Comparison of ENCODE assay signal across 11 cellular contexts in the genomic region with DNA sequence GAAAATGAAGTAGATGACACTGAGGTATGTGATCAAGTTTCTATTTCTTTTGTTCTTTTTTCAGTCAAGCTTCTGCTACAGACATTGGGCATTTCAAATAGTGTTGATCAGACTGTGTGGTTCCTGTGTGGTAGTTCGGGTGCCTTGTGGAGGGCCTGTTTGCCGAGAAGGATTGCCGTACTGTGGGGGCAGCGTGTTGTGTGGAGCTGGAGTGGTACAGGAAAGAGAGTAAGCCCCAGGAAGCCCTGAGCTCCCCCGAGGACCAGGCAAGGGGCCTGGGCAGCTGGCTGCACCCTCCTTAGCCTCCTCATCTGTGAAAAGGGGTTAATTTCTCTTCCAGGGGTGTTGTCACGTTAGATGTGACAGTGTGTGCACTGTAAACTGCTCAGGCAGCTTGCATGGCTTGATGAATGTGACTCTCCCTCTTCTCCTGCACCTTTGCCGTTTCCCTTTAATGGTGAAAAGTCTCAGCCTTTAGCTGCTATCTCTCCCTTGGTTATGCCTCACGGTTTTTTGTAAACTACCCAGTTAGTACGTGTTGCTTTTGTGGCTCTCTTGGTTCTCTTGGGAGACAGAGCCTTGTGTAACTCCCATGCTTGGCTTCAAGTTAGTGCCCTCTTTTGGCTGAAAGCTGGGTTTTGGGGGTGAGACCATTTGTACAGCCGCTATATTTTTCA. TPM values are rescaled to one million over a fixed set of nuclear protein-coding genes. Genes with fewer than 3 reads are reported as not detected.
A peak's percentile ranks its signal among the peaks of the same experiment; 100 is the strongest.
DNase-seq lines count a peak whose midpoint lies in the region; ATAC-seq, FAIRE-seq and TF ChIP-seq lines count a peak whose summit lies in the region.
"Had no signal": no experiment of that assay in that cellular context is flagged by ENCODE, and none has a peak within 500 bp of the region (broad histone marks: within the 10 kb centered on the region; RNA-seq: fewer than 3 reads in every experiment).

No MANE protein-coding gene starts in this region.

- WGBS in GM12878 (ENCODE audit: insufficient coverage, insufficient replicate concordance, low lambda C conversion rate, missing lambda C conversion rate): 90% methylated on average over 10 of the region's 10 CpGs
- WGBS in mesendoderm (ENCODE audit: extremely low coverage, insufficient coverage, low lambda C conversion rate): no CpG with 5 or more reads among the region's 10 CpGs

- TF ChIP-seq CTCF in A673 (conservative IDR thresholded peaks at IDR 0.05; ENCODE audit: low read depth, low read length): no peak
- no peak; a peak in 1 of 6 replicates for TF ChIP-seq CTCF in GM12878 (IDR thresholded peaks at IDR 0.05 in 2 of 3, conservative IDR thresholded peaks at IDR 0.05 in 1 of 3; ENCODE audit: control insufficient read depth in 2 of 3, extremely low read depth in 1 of 3, insufficient read depth in 1 of 3, low read depth in 3 of 3, low read length in 3 of 3)
- 0 out of 4 replicates have a peak, but pooled peaks of 1 of the 2 experiments have one; percentile 10 for TF ChIP-seq CTCF in GM23338 (conservative IDR thresholded peaks at IDR 0.05; ENCODE audit: low read depth in 2 of 2)

- H3K79me1 ChIP-seq in mesendoderm (ENCODE audit: low read length): peaks cover 27% of the 10 kb centered on the region

- no peak overlapping the region for H3K18ac ChIP-seq in mesendoderm (ENCODE audit: low read length)

- H3K27ac ChIP-seq in A673 (ENCODE audit: low read depth, low read length, poor library complexity, severe bottlenecking) (peak overlapping the region; percentile 33), GM12878 (ENCODE audit: control insufficient read depth, insufficient read depth) (no peak overlapping the region), mesendoderm (ENCODE audit: low read depth, low read length) (no peak overlapping the region), GM23338 (ENCODE audit: low read depth) (no peak overlapping the region)
- H3K27ac ChIP-seq: WERI-Rb-1 had no signal

- H3K9me2 ChIP-seq in GM23338 (ENCODE audit: insufficient read depth): no peaks in the 10 kb centered on the region

- no peaks in the 10 kb centered on the region for H3K9me3 Mint-ChIP-seq in GM23338

- SMC1A ChIA-PET in GM12878 (lab: Charles Lee; ENCODE audit: uncharacterized antibody, unreplicated experiment): interaction anchor here (0.7 kb wide), 1 partner anchor 20 kb away, joined by 3 read pairs; no protein-coding TSS in a partner anchor

- no peak overlapping the region for H3K4me3 Mint-ChIP-seq in GM23338

- H3K4me1 ChIP-seq in A673 (ENCODE audit: insufficient read depth, low read length, poor library complexity, severe bottlenecking) (peaks cover 28% of the 10 kb centered on the region), GM12878 (ENCODE audit: control insufficient read depth, insufficient read depth, low read length) (peaks cover 14% of the 10 kb centered on the region), mesendoderm (ENCODE audit: control insufficient read depth, low read depth, low read length) (peaks cover 15% of the 10 kb centered on the region), GM23338 (ENCODE audit: insufficient read depth) (peaks cover 26% of the 10 kb centered on the region)

- no peak overlapping the region for H4K8ac ChIP-seq in mesendoderm (ENCODE audit: low read depth, low read length)

- no peak overlapping the region for H3K4ac ChIP-seq in mesendoderm (ENCODE audit: low read depth, low read length)

- H3K4me2 ChIP-seq in GM12878 (ENCODE audit: control insufficient read depth, insufficient read depth): peak overlapping the region; percentile 66
- H3K4me2 ChIP-seq in mesendoderm (ENCODE audit: low read length): no peak overlapping the region
- H3K4me2 ChIP-seq in GM23338: no peak overlapping the region

- FAIRE-seq in GM12878 (lab: Jason Lieb, UNC): no peak

- intact Hi-C loops in A673 (cut with micrococcal nuclease; ENCODE audit: unreplicated experiment): no loop called here
- intact Hi-C loops in GM12878 (cut with micrococcal nuclease; ENCODE audit: unreplicated experiment): no loop called here

- peaks cover 66% of the 10 kb centered on the region for H3K36me3 Mint-ChIP-seq in GM23338 (ENCODE audit: low read depth)

- H3K27me3 Mint-ChIP-seq in GM23338 (ENCODE audit: insufficient read depth, low read depth, poor library complexity): peaks cover 9% of the 10 kb centered on the region

- peaks cover 38% of the 10 kb centered on the region for H3K4me1 Mint-ChIP-seq in GM23338

- H3K4me3 ChIP-seq in A673 (ENCODE audit: low read depth, low read length, poor library complexity, severe bottlenecking): no peak overlapping the region
- H3K4me3 ChIP-seq in GM12878: peak overlapping the region; percentile 42; the same call in 1 of the 2 replicates
- H3K4me3 ChIP-seq in mesendoderm (ENCODE audit: low read length): no peak overlapping the region
- H3K4me3 ChIP-seq in GM23338: no peak overlapping the region

- TF ChIP-seq POLR2A in GM12878 (IDR thresholded peaks at IDR 0.05; ENCODE audit: low read depth, low read length): no peak

- no peak overlapping the region for H4K5ac ChIP-seq in mesendoderm (ENCODE audit: low read length)

- RAD21 ChIA-PET in GM12878 (lab: Charles Lee; ENCODE audit: unreplicated experiment): no interaction called here

- H2AFZ ChIP-seq in GM12878 (ENCODE audit: control insufficient read depth, low read depth, low read length) (no peak overlapping the region), GM23338 (no peak overlapping the region)

- H3K27me3 ChIP-seq in A673 (replicated peaks; ENCODE audit: insufficient read depth, low read depth, low read length, poor library complexity): no peaks in the 10 kb centered on the region
- H3K27me3 ChIP-seq in GM12878 (replicated peaks in 1 of 2; ENCODE audit: control insufficient read depth in 2 of 2, insufficient read depth in 2 of 2, low read length in 1 of 2): no peaks in the 10 kb centered on the region
- no peaks in the 10 kb centered on the region for H3K27me3 ChIP-seq in mesendoderm (ENCODE audit: insufficient read depth, low read length, poor library complexity)
- peaks cover 1% of the 10 kb centered on the region for H3K27me3 ChIP-seq in GM23338 (ENCODE audit: insufficient read depth)

- no peak overlapping the region for H3K27ac Mint-ChIP-seq in GM23338

- 0 out of 2 replicates have a peak, but pooled peaks cover 8% of the 10 kb centered on the region for H3F3A ChIP-seq in GM23338 (replicated peaks; ENCODE audit: low read depth)

- H3K9ac ChIP-seq in GM12878 (ENCODE audit: control insufficient read depth, insufficient read depth, low read length) (peak overlapping the region; percentile 20; the same call in 1 of the 2 replicates), mesendoderm (ENCODE audit: low read length) (no peak overlapping the region)

- H3K56ac ChIP-seq in mesendoderm (ENCODE audit: low read length): peak overlapping the region; percentile 2

- in situ Hi-C loops in G401 (cut with HindIII; ENCODE audit: low sequenced_read_pairs) (no loop called here), GM12878 (cut with MboI) (no loop called here)

- H2BK5ac ChIP-seq in mesendoderm (ENCODE audit: low read length): no peak overlapping the region

- BruUV-seq in A673 (replicated peaks; lab: Mats Ljungman, UMichigan) (no TSS peak), GM12878 (replicated peaks; lab: Mats Ljungman, UMichigan) (no TSS peak)

- no peak overlapping the region for H2BK15ac ChIP-seq in mesendoderm (replicated peaks; ENCODE audit: low read depth)

- no peak overlapping the region for H2BK120ac ChIP-seq in mesendoderm (ENCODE audit: low read depth, low read length)

- no peaks in the 10 kb centered on the region for H4K20me1 ChIP-seq in GM12878 (ENCODE audit: control insufficient read depth, insufficient read depth)
- H4K20me1 ChIP-seq in GM23338 (replicated peaks; ENCODE audit: insufficient read depth): peaks cover 8% of the 10 kb centered on the region

- TF ChIP-seq RAD21 in GM12878 (IDR thresholded peaks at IDR 0.05; ENCODE audit: insufficient read depth, low read depth, low read length): no peak

- TF ChIP-seq EP300 in GM12878 (IDR thresholded peaks at IDR 0.05; ENCODE audit: borderline replicate concordance in 1 of 2, control insufficient read depth in 1 of 2, low read depth in 2 of 2, low read length in 2 of 2): no peak

- H3K36me3 ChIP-seq in A673 (ENCODE audit: insufficient read depth, low read length, poor library complexity, severe bottlenecking) (peaks cover 55% of the 10 kb centered on the region), GM12878 (ENCODE audit: control insufficient read depth in 2 of 2, insufficient read depth in 2 of 2, low read length in 1 of 2) (peaks cover 7 to 22% of the 10 kb centered on the region in 2 experiments), mesendoderm (ENCODE audit: control insufficient read depth, insufficient read depth, low read length) (peaks cover 14% of the 10 kb centered on the region), GM23338 (ENCODE audit: insufficient read depth) (peaks cover 23% of the 10 kb centered on the region)

- ATAC-seq in GM12878 (no peak), HG03342 (IDR thresholded peaks at IDR 0.05; ENCODE audit: unreplicated experiment) (no peak), GM23338 (no peak)
- ATAC-seq: left lobe of liver had no signal

- CTCF ChIA-PET in A673 (lab: Charles Lee) (no interaction called here), GM12878 (lab: Yijun Ruan, JAX) (interaction anchor here (0.8 to 1.2 kb wide), 2 partner anchors 9 to 11 kb away, joined by 3 to 4 read pairs; no protein-coding TSS in a partner anchor)

- DNase-seq in A673 (ENCODE audit: low spot score) (no peak), G401 (ENCODE audit: low spot score) (peak; percentile 53), GM12878 (ENCODE audit: low read depth, low spot score) (no peak), mesendoderm (no peak), NCI-H2081 (lab: John Stamatoyannopoulos, UW) (no peak), GM23338 (ENCODE audit: low spot score) (no peak)
- DNase-seq in activated CD4-positive, CD25-positive, alpha-beta regulatory T cell (lab: John Stamatoyannopoulos, UW): no peak
- DNase-seq: NCI-H1930, WERI-Rb-1 had no signal

- H3K9me3 ChIP-seq in A673 (ENCODE audit: low read depth, low read length, poor library complexity, severe bottlenecking): no peaks in the 10 kb centered on the region
- H3K9me3 ChIP-seq in GM12878 (replicated peaks; ENCODE audit: control insufficient read depth, insufficient read depth, low read length): no peaks in the 10 kb centered on the region

- POLR2A ChIA-PET in A673 (lab: Charles Lee; ENCODE audit: low non-redundant PET): no interaction called here
- POLR2A ChIA-PET in GM12878 (lab: Charles Lee): interaction anchor here (1.2 to 1.4 kb wide), 3 partner anchors 15 to 20 kb away, joined by 3 to 4 read pairs (median 3); no protein-coding TSS in a partner anchor

- no peak overlapping the region for H3K23ac ChIP-seq in mesendoderm (ENCODE audit: low read length)

- H2AK5ac ChIP-seq in mesendoderm (ENCODE audit: low read length): no peak overlapping the region

- peaks cover 52% of the 10 kb centered on the region for H3K79me2 ChIP-seq in GM12878 (ENCODE audit: control insufficient read depth, insufficient read depth, low read length)
- peaks cover 15% of the 10 kb centered on the region for H3K79me2 ChIP-seq in mesendoderm (ENCODE audit: control insufficient read depth, insufficient read depth, low read length)
- peaks cover 13% of the 10 kb centered on the region for H3K79me2 ChIP-seq in GM23338 (replicated peaks; ENCODE audit: insufficient read depth)

RNA-seq across cellular contexts. Expression of a gene that starts 19.5 kb away (rescaled TPM):
- 6.0 and 7.1 TPM in 2 replicates for total RNA-seq in A673 (2021)
- 1.2 TPM in 1 of 2 replicates, not detected in the other for total RNA-seq in G401 (2014; rRNA removed; shearing (Covaris generic))
- 1.9 and 3.1 TPM in 2 replicates for total RNA-seq in GM12878 (2013; cell fraction: nucleolus; rRNA removed)
- 3.8 and 6.1 TPM in 2 replicates for total RNA-seq in GM12878 (2014; rRNA removed)
- total RNA-seq in GM12878 (2014; rRNA removed; fragmentation: Illumina TruSeq; extraction: Trizol): 14.9 and 16.1 TPM in 2 replicates
- total RNA-seq in GM12878 (2021): 4.7 and 5.6 TPM in 2 replicates
- 16.0 TPM for polyA plus RNA-seq in GM12878 (2011; ENCODE audit: low read depth)
- 9.8 and 18.8 TPM in 2 replicates for polyA plus RNA-seq in GM12878 (2011; rRNA removed)
- polyA plus RNA-seq in GM12878 (2011; cell fraction: cytosol; rRNA removed): 5.4 and 6.1 TPM in 2 replicates
- polyA plus RNA-seq in GM12878 (2011; cell fraction: nucleus; rRNA removed): 3.8 and 4.1 TPM in 2 replicates
- 9.2 and 14.0 TPM in 2 replicates for polyA plus RNA-seq in GM12878 (2012)
- polyA plus RNA-seq in GM12878 (2014; fragmentation: Illumina TruSeq; extraction: Trizol): 15.6 and 19.1 TPM in 2 replicates
- 10 to 100 TPM; 25.0 TPM for polyA plus RNA-seq in GM12878 (2014; fragmentation: Nextera tagmentation; extraction: Ambion mirVana)
- polyA plus RNA-seq in GM12878 (2014; rRNA removed): 10.2 and 10.8 TPM in 2 replicates
- 10 to 100 TPM; 15.5 to 16.3 TPM for polyA plus RNA-seq in GM12878 (2016; fragmentation: Nextera tagmentation; extraction: Ambion mirVana)
- 1.0 and 1.5 TPM in 2 replicates for polyA minus RNA-seq in GM12878 (2011; rRNA and poly(A)+ RNA removed)
- polyA minus RNA-seq in GM12878 (2011; cell fraction: cytosol; rRNA and poly(A)+ RNA removed): 3.6 TPM in 1 of 2 replicates, not detected in the other
- 1.1 TPM in 1 of 2 replicates, not detected in the other for polyA minus RNA-seq in GM12878 (2011; cell fraction: nucleus; rRNA and poly(A)+ RNA removed)
- polyA plus RNA-seq in mesendoderm (2013, experiment 1 of 2): 14.5 TPM
- polyA plus RNA-seq in mesendoderm (2013, experiment 2 of 2): 14.4 TPM
- 4.3 and 5.7 TPM in 2 replicates for total RNA-seq in GM23338 (2014; rRNA removed; shearing (Covaris generic))
- polyA plus RNA-seq in GM23338 (2016; fragmentation: Nextera tagmentation; extraction: Ambion mirVana): 18.2 and 21.5 TPM in 2 replicates
